Comparison of ENCODE assay signal across 13 cellular contexts in genomic region chr13:103517066-103517767, GRCh38.
A peak's percentile ranks its signal among the peaks of the same experiment; 100 is the strongest.
DNase-seq lines count a peak whose midpoint lies in the region; ATAC-seq lines count a peak whose summit lies in the region.
"Had no signal": no experiment of that assay in that cellular context is flagged by ENCODE, and none has a peak within 500 bp of the region (broad histone marks: within the 10 kb centered on the region; RNA-seq: fewer than 3 reads in every experiment).

No MANE protein-coding gene starts in this region.

- ATAC-seq in GM18498 (IDR thresholded peaks at IDR 0.05; ENCODE audit: unreplicated experiment), result peak; percentile 85
- peak; percentile 91 for ATAC-seq in GM19467 (IDR thresholded peaks at IDR 0.05; ENCODE audit: unreplicated experiment)
- ATAC-seq in HG03095 (IDR thresholded peaks at IDR 0.05; ENCODE audit: unreplicated experiment), result peak; percentile 85

- peak; percentile 7 for DNase-seq in NCI-H774 (lab: John Stamatoyannopoulos, UW)
- no peak for DNase-seq in NCI-H226
- no peak for DNase-seq in 8988T
- DNase-seq in pons (ENCODE audit: low spot score), result no peak
- DNase-seq in DMS53 treated with DMSO at 0.1 percent for 48 hours (lab: John Stamatoyannopoulos, UW; ENCODE audit: unreplicated experiment), result no peak
- DNase-seq: activated CD4-positive, CD25-positive, alpha-beta regulatory T cell; activated naive CD8-positive, alpha-beta T cell treated with anti-CD3 and anti-CD28 coated beads, Interleukin-2, amount 10 ng/mL, durations not matched to agents 7 days and 5 days; IMR-90; nucleus accumbens; OCI-M1 had no signal
